Comparison of ENCODE assay signal across 9 cellular contexts in genomic region chr21:34801519-34802132, GRCh38.
DNase-seq lines count a peak whose midpoint lies in the region; ATAC-seq, FAIRE-seq and TF ChIP-seq lines count a peak whose summit lies in the region.
"Had no signal": no experiment of that assay in that cellular context is flagged by ENCODE, and none has a peak within 500 bp of the region (broad histone marks: within the 10 kb centered on the region; RNA-seq: fewer than 3 reads in every experiment).

No MANE protein-coding gene starts in this region.

- no peaks in the 10 kb centered on the region for H3K9me2 ChIP-seq in SU-DHL-6 (replicated peaks; ENCODE audit: insufficient read depth, low read length)

- H2AFZ ChIP-seq in ACC112 (ENCODE audit: low read length, unreplicated experiment) (no peak overlapping the region), SU-DHL-6 (ENCODE audit: low read depth, low read length, severe bottlenecking) (no peak overlapping the region)

- H3K9me3 ChIP-seq in SU-DHL-6 (ENCODE audit: insufficient read depth, low read length) = no peaks in the 10 kb centered on the region

- peak; percentile 22 for DNase-seq in GM18507 (ENCODE audit: extremely low spot score, insufficient read length, low read depth)
- peak; percentile 28 for DNase-seq in iPS DF 19.7 (ENCODE audit: low read depth, low spot score)
- DNase-seq in Kasumi-1 (lab: John Stamatoyannopoulos, UW) = no peak
- no peak for DNase-seq in GF-D8 (lab: John Stamatoyannopoulos, UW)
- DNase-seq in putamen (ENCODE audit: low spot score) = no peak

- no peaks in the 10 kb centered on the region for H3F3A ChIP-seq in SU-DHL-6 (ENCODE audit: insufficient read depth)

- H3K79me2 ChIP-seq in ACC112 (ENCODE audit: control insufficient read depth, insufficient read depth, low read length, unreplicated experiment) (peaks cover 26% of the 10 kb centered on the region), SU-DHL-6 (ENCODE audit: insufficient read depth, low read length) (no peaks in the 10 kb centered on the region)

- H4K20me1 ChIP-seq in SU-DHL-6 (ENCODE audit: low read depth, low read length) = no peaks in the 10 kb centered on the region

- H3K4me1 ChIP-seq in ACC112 (ENCODE audit: control insufficient read depth, insufficient read depth, low read length, unreplicated experiment) = peaks cover 45% of the 10 kb centered on the region

- H3K36me3 ChIP-seq in ACC112 (ENCODE audit: insufficient read depth, low read length) (peaks cover 46% of the 10 kb centered on the region), SU-DHL-6 (ENCODE audit: low read length) (peaks cover 14% of the 10 kb centered on the region; the same call in 1 of the 2 replicates)

- no peak overlapping the region for H3K4me3 ChIP-seq in ACC112 (ENCODE audit: low read depth, low read length)
- no peak overlapping the region for H3K4me3 ChIP-seq in SU-DHL-6 (ENCODE audit: insufficient read depth, low read length, poor library complexity, severe bottlenecking)

- no peak overlapping the region for H3K9ac ChIP-seq in SU-DHL-6 (ENCODE audit: low read length)

- H3K4me2 ChIP-seq in SU-DHL-6 (ENCODE audit: low read depth, low read length, poor library complexity, severe bottlenecking) = no peak overlapping the region

- H3K27ac ChIP-seq in ACC112 (ENCODE audit: low read depth, low read length) (peak overlapping the region; percentile 70), SU-DHL-6 (ENCODE audit: low read depth, low read length) (no peak overlapping the region)

- peak; percentile 51 for TF ChIP-seq CTCF in SU-DHL-6 (IDR thresholded peaks at IDR 0.05; ENCODE audit: insufficient read depth, low read length, poor library complexity, severe bottlenecking)

- peak; percentile 72 for FAIRE-seq in GM18507 (lab: Jason Lieb, UNC)
- FAIRE-seq: TTC549 had no signal

- H3K27me3 ChIP-seq in ACC112 (ENCODE audit: insufficient read depth, low read length) (no peaks in the 10 kb centered on the region), SU-DHL-6 (ENCODE audit: low read length) (no peaks in the 10 kb centered on the region)

- ATAC-seq in activated CD4-positive, CD25-positive, alpha-beta regulatory T cell treated with anti-CD3 and anti-CD28 coated beads, Interleukin-2, amount 50 U/mL, for 24 hours = no peak

Comparison
In these comparisons a context has a peak if more than half of its experiments do, and no peak if none do; other contexts are left out.
1. DNase-seq: peak in GM18507 (single experiment) and iPS DF 19.7 (single experiment); none in Kasumi-1 (0 of 2), GF-D8 (single experiment) and putamen (single experiment).